In genomic region chr12:73841963-73842362, GRCh38 we compare ENCODE assay signal across 29 cellular contexts.
"Had no signal": no experiment of that assay in that cellular context is flagged by ENCODE, and none has a peak within 500 bp of the region (broad histone marks: within the 10 kb centered on the region; RNA-seq: fewer than 3 reads in every experiment).

No MANE protein-coding gene starts in this region.

- H3K9ac ChIP-seq: neural progenitor cell, parathyroid adenoma had no signal

- H3K9me3 ChIP-seq: neutrophil, ovary, psoas muscle, suprapubic skin, testis, tibial artery, transverse colon, upper lobe of right lung, uterus had no signal

- H3K4me1 ChIP-seq: neural progenitor cell, parathyroid adenoma, psoas muscle, spleen, suprapubic skin, testis, tibial artery, transverse colon, upper lobe of right lung, uterus had no signal

- H3K27ac ChIP-seq: neural progenitor cell, neutrophil, ovary, parathyroid adenoma, psoas muscle, skin epidermis, spleen, suprapubic skin, testis, tibial artery, transverse colon, upper lobe of right lung, uterus had no signal

- ATAC-seq: naive thymus-derived CD4-positive, alpha-beta T cell; natural killer cell; psoas muscle; right cardiac atrium; sciatic nerve; stimulated activated memory B cell treated with anti-CD40 and anti-IgM and Interleukin-4, amounts not matched to agents 10 μg/mL and 1 μg/mL and 100 μg/mL, for 72 hours; stimulated activated naive CD8-positive, alpha-beta T cell treated with anti-CD3 and anti-CD28 coated beads, Interleukin-15, amount 100 ng/mL, for 72 hours; stimulated activated naive CD8-positive, alpha-beta T cell treated with anti-CD3 and anti-CD28 coated beads, Interleukin-15, Interleukin-2, amounts not matched to agents 100 U/mL and 50 U/mL, for 24 hours; upper lobe of right lung had no signal

- H3K4me2 ChIP-seq: neural progenitor cell, smooth muscle cell had no signal

- H3K79me2 ChIP-seq: parathyroid adenoma had no signal

- H3K27me3 ChIP-seq: neural progenitor cell, neutrophil, ovary, spleen, suprapubic skin, testis, tibial artery, transverse colon, upper lobe of right lung, uterus had no signal

- DNase-seq: naive thymus-derived CD4-positive, alpha-beta T cell; natural killer cell; nucleus accumbens; ovary; psoas muscle; right cardiac atrium; spleen; stimulated activated CD4-positive, alpha-beta T cell treated with anti-CD3 and anti-CD28 coated beads, Interleukin-12 subunit alpha, Interleukin-12 subunit beta, amount 100 ng/mL, for 4 hours; stimulated activated CD4-positive, alpha-beta T cell treated with anti-CD3 and anti-CD28 coated beads, Interleukin-1b, Interleukin-23, amount 100 ng/mL, for 48 hours; stimulated activated CD4-positive, alpha-beta T cell treated with anti-CD3 and anti-CD28 coated beads, Interleukin-4, amount 100 ng/mL, for 1 hour; stimulated activated CD4-positive, alpha-beta T cell treated with anti-CD3 and anti-CD28 coated beads, Interleukin-4, amount 100 ng/mL, for 4 hours; stimulated activated CD8-positive, alpha-beta memory T cell treated with anti-CD3 and anti-CD28 coated beads, Interleukin-4, amount 100 ng/mL, for 48 hours; stimulated activated naive CD4-positive, alpha-beta T cell; stimulated activated naive CD8-positive, alpha-beta T cell treated with anti-CD3 and anti-CD28 coated beads, Interleukin-15, amount 100 ng/mL, for 72 hours; stimulated activated naive CD8-positive, alpha-beta T cell treated with anti-CD3 and anti-CD28 coated beads, Interleukin-15, Interleukin-2, amounts not matched to agents 100 U/mL and 50 U/mL, for 24 hours; substantia nigra; testis; tibial artery; transverse colon; upper lobe of right lung; uterus had no signal

- H3K36me3 ChIP-seq: neural progenitor cell, neutrophil, ovary, spleen, suprapubic skin, tibial artery, transverse colon, upper lobe of right lung, uterus had no signal

- H3K4me3 ChIP-seq: neural progenitor cell, ovary, psoas muscle, skin epidermis, smooth muscle cell, spleen, suprapubic skin, testis, tibial artery, transverse colon, upper lobe of right lung, uterus had no signal

- H2AFZ ChIP-seq: neural progenitor cell, parathyroid adenoma had no signal
